In the genomic region with DNA sequence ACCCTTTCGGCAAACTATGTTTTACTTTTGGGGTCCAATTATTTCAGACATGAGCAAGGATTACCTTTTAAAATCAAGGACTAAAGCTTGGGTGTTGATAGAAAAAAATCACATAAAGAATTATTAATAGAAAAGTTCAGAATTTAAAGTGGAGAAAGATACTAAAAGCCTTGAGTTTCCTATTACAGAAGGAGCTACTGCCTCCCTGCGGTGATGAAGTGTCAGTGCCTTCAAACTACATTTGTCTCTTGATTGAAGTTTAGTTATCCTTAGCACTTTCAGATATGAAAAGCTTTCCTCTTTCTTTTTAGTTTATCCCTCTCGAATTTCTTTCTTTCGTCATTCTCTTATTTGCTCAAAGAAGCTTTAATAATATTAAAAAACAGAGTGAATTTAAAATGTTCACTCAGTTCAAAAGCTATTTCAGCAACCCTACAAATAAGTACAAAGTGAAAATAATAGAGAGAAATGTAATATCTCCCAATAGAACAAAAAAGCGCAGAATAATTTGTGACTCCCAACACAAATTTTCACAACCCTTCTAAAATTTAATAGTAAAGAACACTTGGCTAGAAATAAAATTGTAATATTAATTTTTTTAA, we compare ENCODE assay signal across 7 cellular contexts.
DNase-seq lines count a peak whose midpoint lies in the region; ATAC-seq and TF ChIP-seq lines count a peak whose summit lies in the region.

No MANE protein-coding gene starts in this region.

- no peak overlapping the region for H3K9ac ChIP-seq in OCI-LY3 (ENCODE audit: low read length)

- no peak overlapping the region for H3K27ac ChIP-seq in OCI-LY3 (ENCODE audit: low read length)

- DNase-seq in Daoy (ENCODE audit: low read depth) (peak; percentile 49), HPDE6-E6E7 (ENCODE audit: extremely low spot score) (peak; percentile 19), dermis microvascular lymphatic vessel endothelial cell (ENCODE audit: low read depth in 2 of 2) (peak; percentile 43 to 70), myocyte (ENCODE audit: low read depth) (peak; percentile 67), activated gamma-delta T cell (lab: John Stamatoyannopoulos, UW) (no peak)

- no peaks in the 10 kb centered on the region for H3K4me1 ChIP-seq in OCI-LY3 (ENCODE audit: low read length)

- H3K4me3 ChIP-seq in OCI-LY3 (ENCODE audit: low read length), result no peak overlapping the region

- H4K20me1 ChIP-seq in OCI-LY3 (ENCODE audit: insufficient read depth, low read length), result no peaks in the 10 kb centered on the region

- H3K27me3 ChIP-seq in OCI-LY3 (ENCODE audit: low read depth, low read length), result no peaks in the 10 kb centered on the region

- TF ChIP-seq CTCF in OCI-LY3 (IDR thresholded peaks at IDR 0.05; ENCODE audit: low read depth, low read length), result peak; percentile 78

- H3K79me2 ChIP-seq in OCI-LY3 (ENCODE audit: low read length), result no peaks in the 10 kb centered on the region

- peak; percentile 85 for ATAC-seq in GM19372 (IDR thresholded peaks at IDR 0.05; ENCODE audit: low read depth, unreplicated experiment)

- H3K9me3 ChIP-seq in OCI-LY3 (ENCODE audit: insufficient read depth, low read length), result no peaks in the 10 kb centered on the region

- no peak overlapping the region for H3K4me2 ChIP-seq in OCI-LY3 (ENCODE audit: low read length)

- H3K36me3 ChIP-seq in OCI-LY3 (replicated peaks; ENCODE audit: low read depth, low read length), result no peaks in the 10 kb centered on the region

- no peak overlapping the region for H2AFZ ChIP-seq in OCI-LY3 (ENCODE audit: low read depth, low read length)
